Comparison of ENCODE assay signal across 13 cellular contexts in the genomic region with DNA sequence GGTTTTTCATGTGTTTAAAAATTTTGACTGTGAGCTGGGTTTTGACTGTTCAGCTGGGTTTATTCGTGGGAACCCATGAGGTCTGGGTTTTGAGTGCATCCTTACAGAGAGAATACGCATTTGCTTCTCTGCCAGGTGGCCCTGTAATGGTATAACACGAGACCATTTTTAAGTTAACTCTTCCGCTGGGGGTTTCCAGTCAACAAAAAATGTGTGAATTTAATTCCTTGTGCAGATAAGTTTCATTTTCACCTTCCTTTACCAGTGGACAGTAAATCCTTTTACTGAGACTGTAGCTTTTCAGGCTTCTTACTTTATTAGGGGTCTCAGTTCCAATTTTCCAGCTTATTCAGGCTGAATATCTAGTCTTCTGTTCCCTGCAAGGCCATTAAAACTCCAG.
DNase-seq lines count a peak whose midpoint lies in the region; ATAC-seq and TF ChIP-seq lines count a peak whose summit lies in the region.
"Had no signal": no experiment of that assay in that cellular context is flagged by ENCODE, and none has a peak within 500 bp of the region (broad histone marks: within the 10 kb centered on the region; RNA-seq: fewer than 3 reads in every experiment).

No MANE protein-coding gene starts in this region.

- ATAC-seq in GM19324 (IDR thresholded peaks at IDR 0.05; ENCODE audit: low FRiP score, unreplicated experiment) (peak; percentile 43), HG02884 (IDR thresholded peaks at IDR 0.05; ENCODE audit: unreplicated experiment) (peak; percentile 77), gastroesophageal sphincter (no peak)
- ATAC-seq: heart left ventricle had no signal

- TF ChIP-seq EP300 in gastroesophageal sphincter (IDR thresholded peaks at IDR 0.05): no peak

- H3K36me3 Mint-ChIP-seq in activated T-helper 1 cell treated with anti-CD3 and anti-CD28 coated beads, Interleukin-12 subunit alpha, Interleukin-12 subunit beta, Interleukin-2, Interleukin-4 antibody, amounts not matched to agents 30 ng/mL and 10 ng/mL and 1 ng/mL, durations not matched to agents 14 hours and 24 hours and 36 hours (ENCODE audit: low read depth): no peaks in the 10 kb centered on the region
- H3K36me3 Mint-ChIP-seq: CD4-positive, CD25-positive, alpha-beta regulatory T cell had no signal

- no peaks in the 10 kb centered on the region for H3K9me3 ChIP-seq in OCI-LY3 (ENCODE audit: insufficient read depth, low read length)
- H3K9me3 ChIP-seq in gastroesophageal sphincter: no peaks in the 10 kb centered on the region
- no peaks in the 10 kb centered on the region for H3K9me3 ChIP-seq in prostate gland
- H3K9me3 ChIP-seq: heart left ventricle had no signal

- no peak overlapping the region for H3K27ac Mint-ChIP-seq in activated T-helper 1 cell treated with anti-CD3 and anti-CD28 coated beads, Interleukin-12 subunit alpha, Interleukin-12 subunit beta, Interleukin-2, Interleukin-4 antibody, amounts not matched to agents 30 ng/mL and 10 ng/mL and 1 ng/mL, durations not matched to agents 14 hours and 24 hours and 36 hours
- H3K27ac Mint-ChIP-seq: activated T-helper 2 cell treated with anti-CD3 and anti-CD28 coated beads, Interferon-gamma antibody, Interleukin-2, Interleukin-4, amounts not matched to agents 10 μg/mL and 5 μg/mL and 100 μg/mL, durations not matched to agents 14 hours and 24 hours and 36 hours had no signal

- intact Hi-C loops in prostate gland (cut with DNase I): no loop called here
- intact Hi-C loops in activated T-helper 1 cell treated with anti-CD3 and anti-CD28 coated beads, Interleukin-12 subunit alpha, Interleukin-12 subunit beta, Interleukin-2, Interleukin-4 antibody, amounts not matched to agents 30 ng/mL and 10 ng/mL and 1 ng/mL, durations not matched to agents 14 hours and 24 hours and 36 hours (cut with micrococcal nuclease): no loop called here

- no peaks in the 10 kb centered on the region for H3K9me3 Mint-ChIP-seq in activated T-helper 1 cell treated with anti-CD3 and anti-CD28 coated beads, Interleukin-12 subunit alpha, Interleukin-12 subunit beta, Interleukin-2, Interleukin-4 antibody, amounts not matched to agents 30 ng/mL and 10 ng/mL and 1 ng/mL, durations not matched to agents 14 hours and 24 hours and 36 hours
- H3K9me3 Mint-ChIP-seq: activated T-helper 2 cell treated with anti-CD3 and anti-CD28 coated beads, Interferon-gamma antibody, Interleukin-2, Interleukin-4, amounts not matched to agents 10 μg/mL and 5 μg/mL and 100 μg/mL, durations not matched to agents 14 hours and 24 hours and 36 hours had no signal

- H3K4me3 ChIP-seq in GM12865 (ENCODE audit: low read depth, low read length) (peak overlapping the region; percentile 42), OCI-LY3 (ENCODE audit: low read length) (peak overlapping the region; percentile 55), gastroesophageal sphincter (no peak overlapping the region), prostate gland (no peak overlapping the region)
- H3K4me3 ChIP-seq: heart left ventricle had no signal

- H3K4me2 ChIP-seq in OCI-LY3 (ENCODE audit: low read length): peak overlapping the region; percentile 76

- H4K20me1 ChIP-seq in OCI-LY3 (ENCODE audit: insufficient read depth, low read length): no peaks in the 10 kb centered on the region

- TF ChIP-seq POLR2A in gastroesophageal sphincter (IDR thresholded peaks at IDR 0.05) (no peak), prostate gland (IDR thresholded peaks at IDR 0.05) (no peak)

- H3K79me2 ChIP-seq in OCI-LY3 (ENCODE audit: low read length): no peaks in the 10 kb centered on the region

- H3K27me3 Mint-ChIP-seq in activated T-helper 1 cell treated with anti-CD3 and anti-CD28 coated beads, Interleukin-12 subunit alpha, Interleukin-12 subunit beta, Interleukin-2, Interleukin-4 antibody, amounts not matched to agents 30 ng/mL and 10 ng/mL and 1 ng/mL, durations not matched to agents 14 hours and 24 hours and 36 hours (ENCODE audit: insufficient read depth): peaks cover 5% of the 10 kb centered on the region

- H3K4me3 Mint-ChIP-seq in activated T-helper 1 cell treated with anti-CD3 and anti-CD28 coated beads, Interleukin-12 subunit alpha, Interleukin-12 subunit beta, Interleukin-2, Interleukin-4 antibody, amounts not matched to agents 30 ng/mL and 10 ng/mL and 1 ng/mL, durations not matched to agents 14 hours and 24 hours and 36 hours: no peak overlapping the region
- H3K4me3 Mint-ChIP-seq: CD4-positive, CD25-positive, alpha-beta regulatory T cell had no signal

- TF ChIP-seq CTCF in GM12865 (IDR thresholded peaks at IDR 0.05; ENCODE audit: insufficient read depth, low read depth, low read length, missing control alignments) (no peak), OCI-LY3 (IDR thresholded peaks at IDR 0.05; ENCODE audit: low read depth, low read length) (no peak), gastroesophageal sphincter (IDR thresholded peaks at IDR 0.05) (no peak), prostate gland (IDR thresholded peaks at IDR 0.05) (no peak)

- peak overlapping the region; percentile 57; the same call in 1 of the 2 replicates for H2AFZ ChIP-seq in OCI-LY3 (ENCODE audit: low read depth, low read length)

- no peak overlapping the region for H3K27ac ChIP-seq in OCI-LY3 (ENCODE audit: low read length)
- no peak overlapping the region for H3K27ac ChIP-seq in gastroesophageal sphincter
- H3K27ac ChIP-seq in prostate gland: no peak overlapping the region
- H3K27ac ChIP-seq: heart left ventricle had no signal

- H3K4me1 Mint-ChIP-seq in activated T-helper 1 cell treated with anti-CD3 and anti-CD28 coated beads, Interleukin-12 subunit alpha, Interleukin-12 subunit beta, Interleukin-2, Interleukin-4 antibody, amounts not matched to agents 30 ng/mL and 10 ng/mL and 1 ng/mL, durations not matched to agents 14 hours and 24 hours and 36 hours (ENCODE audit: low read depth): peaks cover 17% of the 10 kb centered on the region

- H3K36me3 ChIP-seq in OCI-LY3 (replicated peaks; ENCODE audit: low read depth, low read length): no peaks in the 10 kb centered on the region
- no peaks in the 10 kb centered on the region for H3K36me3 ChIP-seq in gastroesophageal sphincter
- H3K36me3 ChIP-seq in prostate gland: no peaks in the 10 kb centered on the region
- H3K36me3 ChIP-seq: heart left ventricle had no signal

- H3K4me1 ChIP-seq in OCI-LY3 (ENCODE audit: low read length) (peaks cover 29% of the 10 kb centered on the region), gastroesophageal sphincter (no peaks in the 10 kb centered on the region), prostate gland (replicated peaks) (no peaks in the 10 kb centered on the region)

- WGBS in gastroesophageal sphincter (ENCODE audit: low coverage in 1 of 2), 2 donors: 89 to 91% methylated on average over 4 of the region's 4 CpGs
- 87% methylated on average over 4 of the region's 4 CpGs for WGBS in prostate gland

- H3K27me3 ChIP-seq in OCI-LY3 (ENCODE audit: low read depth, low read length) (no peaks in the 10 kb centered on the region), gastroesophageal sphincter (no peaks in the 10 kb centered on the region), prostate gland (replicated peaks; ENCODE audit: insufficient read depth) (no peaks in the 10 kb centered on the region)
- H3K27me3 ChIP-seq: heart left ventricle had no signal

- peak; percentile 81 for DNase-seq in GM12865 (ENCODE audit: low read depth)
- no peak for DNase-seq in prostate gland (ENCODE audit: low spot score)
- no peak for DNase-seq in HT-29 (ENCODE audit: low spot score)
- DNase-seq in activated T-helper 1 cell treated with anti-CD3 and anti-CD28 coated beads, Interleukin-12 subunit alpha, Interleukin-12 subunit beta, Interleukin-2, Interleukin-4 antibody, amounts not matched to agents 30 ng/mL and 10 ng/mL and 1 ng/mL, durations not matched to agents 14 hours and 24 hours and 36 hours (ENCODE audit: low spot score): no peak
- DNase-seq: CD4-positive, CD25-positive, alpha-beta regulatory T cell; heart left ventricle; NCI-H1048; stimulated activated CD4-positive, alpha-beta T cell treated with anti-CD3 and anti-CD28 coated beads, Interleukin-4, amount 100 ng/mL, for 4 hours had no signal

- peak overlapping the region; percentile 19 for H3K9ac ChIP-seq in OCI-LY3 (ENCODE audit: low read length)

Comparison
In these comparisons a context has a peak if more than half of its experiments do, and no peak if none do; other contexts are left out.
1. H3K4me3 ChIP-seq: peak in GM12865 (single experiment) and OCI-LY3 (single experiment); none in gastroesophageal sphincter (0 of 2) and prostate gland (0 of 2).